In genomic region chr1:153616144-153616884, GRCh38 we compare ENCODE assay signal across 12 cellular contexts. TPM values are rescaled to one million over a fixed set of nuclear protein-coding genes. Genes with fewer than 3 reads are reported as not detected.
A peak's percentile ranks its signal among the peaks of the same experiment; 100 is the strongest.
DNase-seq lines count a peak whose midpoint lies in the region; ATAC-seq and TF ChIP-seq lines count a peak whose summit lies in the region.
"Had no signal": no experiment of that assay in that cellular context is flagged by ENCODE, and none has a peak within 500 bp of the region (broad histone marks: within the 10 kb centered on the region; RNA-seq: fewer than 3 reads in every experiment).

TSS of gene S100A14 (minus strand) at chr1:153616325. CDS start at chr1:153615858, 467 bp downstream.

- peak within 1 kb of the TSS; percentile 59 for H3K4me2 ChIP-seq in OCI-LY3 (ENCODE audit: low read length)
- H3K4me2 ChIP-seq: KMS-11 had no signal

- H3K4me3 ChIP-seq in OCI-LY3 (ENCODE audit: low read length) = peak within 1 kb of the TSS; percentile 31; the same call in 1 of the 2 replicates
- H3K4me3 ChIP-seq: thoracic aorta had no signal

- TF ChIP-seq CTCF in OCI-LY3 (IDR thresholded peaks at IDR 0.05; ENCODE audit: low read depth, low read length) = no peak

- H3K27me3 ChIP-seq in OCI-LY3 (ENCODE audit: low read depth, low read length) = no peaks in the 10 kb centered on the region

- DNase-seq in DMS79 (lab: John Stamatoyannopoulos, UW) = peak; percentile 23
- DNase-seq in left cardiac atrium = no peak
- DNase-seq in posterior vena cava (ENCODE audit: low spot score) = peak; percentile 81
- DNase-seq: activated CD8-positive, alpha-beta memory T cell treated with anti-CD3 and anti-CD28 coated beads for 24 hours; caudate nucleus had no signal

- H2AFZ ChIP-seq in OCI-LY3 (ENCODE audit: low read depth, low read length) = peak within 1 kb of the TSS; percentile 56; the same call in 1 of the 2 replicates

- peaks cover 12% of the 10 kb centered on the region for H3K36me3 ChIP-seq in OCI-LY3 (replicated peaks; ENCODE audit: low read depth, low read length)
- H3K36me3 ChIP-seq: thoracic aorta had no signal

- H3K79me2 ChIP-seq in OCI-LY3 (ENCODE audit: low read length) = no peaks in the 10 kb centered on the region

- no peaks in the 10 kb centered on the region for H4K20me1 ChIP-seq in OCI-LY3 (ENCODE audit: insufficient read depth, low read length)

- ATAC-seq in left cardiac atrium = peak; percentile 16 to 25
- no peak for ATAC-seq in GM21723 (IDR thresholded peaks at IDR 0.05; ENCODE audit: unreplicated experiment)
- no peak for ATAC-seq in GM19035 (IDR thresholded peaks at IDR 0.05; ENCODE audit: unreplicated experiment)
- ATAC-seq in HG03097 (IDR thresholded peaks at IDR 0.05; ENCODE audit: low FRiP score, unreplicated experiment) = no peak
- ATAC-seq in GM21515 (IDR thresholded peaks at IDR 0.05; ENCODE audit: unreplicated experiment) = no peak

- H3K9ac ChIP-seq in OCI-LY3 (ENCODE audit: low read length) = peak within 1 kb of the TSS; percentile 56; the same call in 1 of the 2 replicates
- H3K9ac ChIP-seq: KMS-11 had no signal

- H3K4me1 ChIP-seq in OCI-LY3 (ENCODE audit: low read length) = peaks cover 32% of the 10 kb centered on the region

- no peaks in the 10 kb centered on the region for H3K9me3 ChIP-seq in OCI-LY3 (ENCODE audit: insufficient read depth, low read length)
- H3K9me3 ChIP-seq: thoracic aorta had no signal

- peak within 1 kb of the TSS; percentile 65 for H3K27ac ChIP-seq in OCI-LY3 (ENCODE audit: low read length)
- H3K27ac ChIP-seq: KMS-11, thoracic aorta had no signal

- intact Hi-C loops in left cardiac atrium (cut with DNase I) (loop anchor here in 1 of 2 donors (5.0 kb wide), 1 partner anchor 44 kb away; no protein-coding TSS in a partner anchor), posterior vena cava (cut with DNase I) (loop anchor here in 1 of 2 donors (5.0 kb wide), 1 partner anchor 44 kb away; no protein-coding TSS in a partner anchor)

RNA-seq across cellular contexts. Expression of gene S100A14, which starts in this region (rescaled TPM):
- total RNA-seq in left cardiac atrium = 1 to 10 TPM; 1.8 to 5.8 TPM
- total RNA-seq in posterior vena cava = not detected

Comparison
In these comparisons a context has a peak if more than half of its experiments do, and no peak if none do; other contexts are left out.
1. Peak in DNase-seq in posterior vena cava; RNA of the gene not detected or under 1 TPM.
2. ATAC-seq: peak in left cardiac atrium (2 of 2); none in GM21723 (single experiment), GM19035 (single experiment), HG03097 (single experiment) and GM21515 (single experiment).